8 cellular contexts compared by ENCODE assay signal in the genomic region with DNA sequence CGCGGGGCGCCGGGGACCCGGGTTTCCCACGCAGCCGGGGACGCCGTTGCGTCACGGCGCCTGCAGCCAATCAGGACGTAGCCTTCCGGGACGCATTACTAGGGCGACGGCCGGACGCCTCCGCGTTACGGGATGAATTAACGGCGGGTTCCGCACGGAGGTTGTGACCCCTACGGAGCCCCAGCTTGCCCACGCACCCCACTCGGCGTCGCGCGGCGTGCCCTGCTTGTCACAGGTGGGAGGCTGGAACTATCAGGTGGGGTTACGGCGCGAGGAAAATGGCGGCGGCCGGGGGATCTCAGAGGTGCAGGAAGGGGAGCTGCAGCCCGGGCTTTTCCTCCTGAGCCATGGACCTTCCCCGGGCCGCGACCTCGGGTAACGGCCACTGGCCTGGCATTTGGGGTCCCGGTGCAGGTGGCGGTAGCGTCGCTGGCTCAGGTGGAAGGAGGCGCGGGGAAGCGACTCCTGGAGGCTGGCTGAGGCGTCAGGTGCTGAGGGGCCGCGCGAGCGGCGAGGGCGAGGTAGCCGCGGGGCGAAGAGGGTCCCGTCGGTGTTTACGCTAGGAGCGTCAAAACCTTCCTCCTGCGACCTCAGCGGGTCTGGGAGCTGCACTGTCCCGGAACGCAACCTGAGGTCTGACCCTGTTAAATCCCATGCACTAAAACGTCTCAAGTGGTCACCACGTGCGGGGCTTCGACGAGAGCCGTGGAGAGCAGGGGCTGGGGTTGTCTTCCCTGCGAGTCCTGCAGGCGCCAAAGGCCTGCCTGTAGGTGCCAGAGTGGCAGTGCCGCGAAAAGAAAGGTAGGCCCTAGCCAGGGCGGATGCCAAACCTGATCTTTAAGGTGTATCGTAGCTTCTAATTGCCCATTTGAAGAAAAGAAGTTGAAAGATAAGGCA. TPM values are rescaled to one million over a fixed set of nuclear protein-coding genes. Genes with fewer than 3 reads are reported as not detected.
A peak's percentile ranks its signal among the peaks of the same experiment; 100 is the strongest.
DNase-seq lines count a peak whose midpoint lies in the region; ATAC-seq and TF ChIP-seq lines count a peak whose summit lies in the region.

LCLAT1 (plus strand) TSS at position 98 of the 897 bp plus-strand sequence. CDS start 78,345 bp downstream, outside the sequence.

- peak within 1 kb of the TSS; percentile 92 to 97 (median 97) for H3K4me3 Mint-ChIP-seq in immature natural killer cell

- H3K4me1 Mint-ChIP-seq in immature natural killer cell, result peaks cover 26 to 27% of the 10 kb centered on the region in 2 donors

- no peaks in the 10 kb centered on the region for H3K4me1 ChIP-seq in breast epithelium

- TF ChIP-seq CTCF in VCaP (conservative IDR thresholded peaks at IDR 0.05) (0 out of 2 replicates have a peak, but pooled peaks have one; percentile 7), breast epithelium (IDR thresholded peaks at IDR 0.05) (no peak)

- no peaks in the 10 kb centered on the region for H3K27me3 ChIP-seq in breast epithelium

- no peaks in the 10 kb centered on the region for H3K36me3 ChIP-seq in breast epithelium

- no peaks in the 10 kb centered on the region for H3K9me3 Mint-ChIP-seq in immature natural killer cell

- intact Hi-C loops in breast epithelium (cut with DNase I; ENCODE audit: low total_unique reads), result loop anchor here (10.0 kb wide), 1 partner anchor 213 kb away; the partner anchor contains the start of gene LBH

- peak; percentile 95 for ATAC-seq in HG02884 (IDR thresholded peaks at IDR 0.05; ENCODE audit: unreplicated experiment)

- H3K27ac Mint-ChIP-seq in immature natural killer cell, result peak within 1 kb of the TSS; percentile 93 to 97 (median 96)

- peak within 1 kb of the TSS; percentile 81 to 93 (median 87) for H3K4me3 ChIP-seq in breast epithelium

- peaks cover 0 to 9% (median 0%) of the 10 kb centered on the region in 3 donors for H3K27me3 Mint-ChIP-seq in immature natural killer cell (ENCODE audit: low read depth in 3 of 3)

- no peaks in the 10 kb centered on the region for H3K9me3 ChIP-seq in breast epithelium

- peak; percentile 72 for DNase-seq in NK-92 treated with Interleukin-12 subunit alpha and Interleukin-12 subunit beta, amount 100 ng/mL, for 24 hours (lab: John Stamatoyannopoulos, UW)
- DNase-seq in NK-92 (lab: John Stamatoyannopoulos, UW; ENCODE audit: unreplicated experiment) (no peak), NCI-H1694 treated with DMSO at 0.1 percent for 48 hours (lab: John Stamatoyannopoulos, UW) (peak; percentile 51), breast epithelium (ENCODE audit: low spot score in 2 of 2) (peak; percentile 64 to 66), immature natural killer cell (peak; percentile 88 to 90 (median 89))
- peak; percentile 81 to 82 for DNase-seq in stimulated activated CD4-positive, alpha-beta T cell treated with anti-CD3 and anti-CD28 coated beads, Interleukin-12 subunit alpha, Interleukin-12 subunit beta, amount 100 ng/mL, for 24 hours (ENCODE audit: low read depth in 2 of 2)

- peak within 1 kb of the TSS; percentile 75 for H3K27ac ChIP-seq in VCaP
- peak within 1 kb of the TSS; percentile 61 to 82 for H3K27ac ChIP-seq in breast epithelium

- no peaks in the 10 kb centered on the region for H3K36me3 Mint-ChIP-seq in immature natural killer cell

- TF ChIP-seq POLR2A in breast epithelium (IDR thresholded peaks at IDR 0.05), result no peak

RNA-seq across cellular contexts. Expression of gene LCLAT1, which starts in this region (rescaled TPM):
- total RNA-seq in breast epithelium, result 10 to 100 TPM in 2 of 3 donors, 1 to 10 TPM in 1; 8.0 to 20.6 (median 19.7) TPM
- polyA plus RNA-seq in immature natural killer cell, result 10 to 100 TPM in 1 of 3 donors, 1 to 10 TPM in 2; 4.7 to 13.5 (median 5.4) TPM
